In genomic region chr2:171598713-171599319, GRCh38 we compare ENCODE assay signal across 8 cellular contexts.
DNase-seq lines count a peak whose midpoint lies in the region; ATAC-seq and TF ChIP-seq lines count a peak whose summit lies in the region.

No MANE protein-coding gene starts in this region.

- no peaks in the 10 kb centered on the region for H3K9me3 ChIP-seq in SK-N-SH

- H3K27ac ChIP-seq in SK-N-SH (ENCODE audit: low read depth in 2 of 2, low read length in 1 of 2): no peak overlapping the region

- H3K4me3 ChIP-seq in SK-N-SH (ENCODE audit: low read depth in 2 of 2, low read length in 1 of 2): 0 out of 4 replicates have a peak overlapping the region, but pooled peaks of 1 of the 2 experiments have one; percentile 16

- 0 out of 4 replicates have a peak, but pooled peaks cover 0 to 5% of the 10 kb centered on the region in 2 experiments for H3K4me1 ChIP-seq in SK-N-SH (ENCODE audit: control insufficient read depth in 1 of 2, insufficient read depth in 2 of 2, low read depth in 1 of 2, low read length in 1 of 2)

- no peak overlapping the region for H3K4me2 ChIP-seq in SK-N-SH

- CTCF ChIA-PET in HEK293T (lab: Yijun Ruan, JAX) (interaction anchor here (0.7 to 1.4 kb wide), 7 partner anchors 11 to 574 kb away, joined by 3 to 9 read pairs (median 3); partner anchors contain the start of genes DCAF17 and METTL8), SK-N-SH (lab: Yijun Ruan, JAX) (interaction anchor here (0.6 to 2.3 kb wide), 37 partner anchors 9 to 1110 kb away, joined by 3 to 20 read pairs (median 4); partner anchors contain the start of gene DLX2)

- no peak for TF ChIP-seq EP300 in SK-N-SH (IDR thresholded peaks at IDR 0.05; ENCODE audit: borderline replicate concordance in 1 of 2, low read depth in 1 of 2, low read length in 1 of 2)

- H3K27me3 Mint-ChIP-seq in brain: peaks cover 10% of the 10 kb centered on the region

- H3K4me1 Mint-ChIP-seq in brain: no peaks in the 10 kb centered on the region

- intact Hi-C loops in Right ventricle myocardium inferior (cut with DNase I) (no loop called here), cardiac septum (cut with DNase I) (loop anchor here (10.0 kb wide), 2 partner anchors 506 to 866 kb away; partner anchors contain the start of gene DLX2)

- TF ChIP-seq CTCF in SK-N-SH (IDR thresholded peaks at IDR 0.05) (peak; percentile 83), brain (conservative IDR thresholded peaks at IDR 0.05) (peak; percentile 68 to 82)

- H3K9me3 Mint-ChIP-seq in brain: peaks cover 0 to 11% (median 3%) of the 10 kb centered on the region in 5 experiments

- WGBS in SK-N-SH (ENCODE audit: low lambda C conversion rate): 16% methylated on average over 7 of the region's 7 CpGs

- H3F3A ChIP-seq in SK-N-SH (replicated peaks; ENCODE audit: insufficient read depth): no peaks in the 10 kb centered on the region

- peak; percentile 78 for TF ChIP-seq RAD21 in SK-N-SH (IDR thresholded peaks at IDR 0.05; ENCODE audit: low read length)

- peak overlapping the region in 2 of 5 experiments; percentile 33 to 42 for H3K4me3 Mint-ChIP-seq in brain

- H3K79me2 ChIP-seq in SK-N-SH (ENCODE audit: insufficient read depth): no peaks in the 10 kb centered on the region

- H3K36me3 Mint-ChIP-seq in brain: no peaks in the 10 kb centered on the region

- POLR2A ChIA-PET in HEK293T (lab: Yijun Ruan, JAX): interaction anchor here (0.6 kb wide), 1 partner anchor 89 kb away, joined by 3 read pairs; no protein-coding TSS in a partner anchor
- POLR2A ChIA-PET in SK-N-SH (lab: Yijun Ruan, JAX): no interaction called here

- H3K36me3 ChIP-seq in SK-N-SH (replicated peaks in 1 of 2; ENCODE audit: control insufficient read depth in 1 of 2, insufficient read depth in 2 of 2, low read length in 1 of 2): no peaks in the 10 kb centered on the region

- no peaks in the 10 kb centered on the region for H3K9me2 ChIP-seq in SK-N-SH

- H4K20me1 ChIP-seq in SK-N-SH (ENCODE audit: insufficient read depth): no peaks in the 10 kb centered on the region

- DNase-seq in Right ventricle myocardium inferior (ENCODE audit: missing footprints): no peak
- no peak for DNase-seq in cardiac septum (ENCODE audit: low spot score)
- DNase-seq in HEK293T (ENCODE audit: extremely low spot score): peak; percentile 80
- peak; percentile 81 for DNase-seq in NAMALWA (ENCODE audit: low spot score)
- peak; percentile 74 for DNase-seq in SK-N-SH
- peak; percentile 85 for DNase-seq in iPS-NIHi11 (ENCODE audit: low spot score)
- peak; percentile 36 for DNase-seq in stimulated activated CD4-positive, alpha-beta T cell treated with anti-CD3 and anti-CD28 coated beads, Interleukin-15, amount 100 ng/mL, for 48 hours (ENCODE audit: low read depth in 2 of 2)

- H3K9ac ChIP-seq in SK-N-SH: no peak overlapping the region

- no peak overlapping the region for H3K27ac Mint-ChIP-seq in brain

- no peaks in the 10 kb centered on the region; the same call in 1 of the 2 replicates for H3K27me3 ChIP-seq in SK-N-SH (ENCODE audit: insufficient read depth)

- H2AFZ ChIP-seq in SK-N-SH (ENCODE audit: low read depth): peak overlapping the region; percentile 44

- ATAC-seq in Right ventricle myocardium inferior: peak; percentile 64

TF ChIP-seq in HEK293T, 16 proteins besides CTCF, POLR2A, EP300 and RAD21:
- TF ChIP-seq NFRKB (IDR thresholded peaks at IDR 0.05) (no peak), ARNT (IDR thresholded peaks at IDR 0.05) (no peak), FOXM1 (IDR thresholded peaks at IDR 0.05; ENCODE audit: borderline replicate concordance) (no peak), FOXA1 (IDR thresholded peaks at IDR 0.05) (no peak), L3MBTL2 (conservative IDR thresholded peaks at IDR 0.05) (no peak), LEF1 (IDR thresholded peaks at IDR 0.05; ENCODE audit: borderline replicate concordance) (no peak), TARDBP (IDR thresholded peaks at IDR 0.05) (no peak), ZNF384 (IDR thresholded peaks at IDR 0.05) (no peak), FOXK2 (IDR thresholded peaks at IDR 0.05) (no peak), CTBP1 (IDR thresholded peaks at IDR 0.05; ENCODE audit: borderline replicate concordance) (no peak), ELF4 (IDR thresholded peaks at IDR 0.05) (no peak), BHLHE40 (IDR thresholded peaks at IDR 0.05; ENCODE audit: borderline replicate concordance) (no peak), SP1 (IDR thresholded peaks at IDR 0.05) (no peak), HDGF (IDR thresholded peaks at IDR 0.05; ENCODE audit: borderline replicate concordance) (no peak), SUZ12 (IDR thresholded peaks at IDR 0.05) (no peak)
- TF ChIP-seq, protein P1, sequence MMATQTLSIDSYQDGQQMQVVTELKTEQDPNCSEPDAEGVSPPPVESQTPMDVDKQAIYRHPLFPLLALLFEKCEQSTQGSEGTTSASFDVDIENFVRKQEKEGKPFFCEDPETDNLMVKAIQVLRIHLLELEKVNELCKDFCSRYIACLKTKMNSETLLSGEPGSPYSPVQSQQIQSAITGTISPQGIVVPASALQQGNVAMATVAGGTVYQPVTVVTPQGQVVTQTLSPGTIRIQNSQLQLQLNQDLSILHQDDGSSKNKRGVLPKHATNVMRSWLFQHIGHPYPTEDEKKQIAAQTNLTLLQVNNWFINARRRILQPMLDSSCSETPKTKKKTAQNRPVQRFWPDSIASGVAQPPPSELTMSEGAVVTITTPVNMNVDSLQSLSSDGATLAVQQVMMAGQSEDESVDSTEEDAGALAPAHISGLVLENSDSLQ (IDR thresholded peaks at IDR 0.05): no peak

TF ChIP-seq in SK-N-SH, 30 proteins besides CTCF, POLR2A, EP300 and RAD21:
- no peak for TF ChIP-seq EZH2phosphoT487 (IDR thresholded peaks at IDR 0.05; ENCODE audit: borderline replicate concordance, low read depth)
- TF ChIP-seq TAF1 (IDR thresholded peaks at IDR 0.05; ENCODE audit: borderline replicate concordance, low read depth, low read length): no peak
- TF ChIP-seq, protein P2, sequence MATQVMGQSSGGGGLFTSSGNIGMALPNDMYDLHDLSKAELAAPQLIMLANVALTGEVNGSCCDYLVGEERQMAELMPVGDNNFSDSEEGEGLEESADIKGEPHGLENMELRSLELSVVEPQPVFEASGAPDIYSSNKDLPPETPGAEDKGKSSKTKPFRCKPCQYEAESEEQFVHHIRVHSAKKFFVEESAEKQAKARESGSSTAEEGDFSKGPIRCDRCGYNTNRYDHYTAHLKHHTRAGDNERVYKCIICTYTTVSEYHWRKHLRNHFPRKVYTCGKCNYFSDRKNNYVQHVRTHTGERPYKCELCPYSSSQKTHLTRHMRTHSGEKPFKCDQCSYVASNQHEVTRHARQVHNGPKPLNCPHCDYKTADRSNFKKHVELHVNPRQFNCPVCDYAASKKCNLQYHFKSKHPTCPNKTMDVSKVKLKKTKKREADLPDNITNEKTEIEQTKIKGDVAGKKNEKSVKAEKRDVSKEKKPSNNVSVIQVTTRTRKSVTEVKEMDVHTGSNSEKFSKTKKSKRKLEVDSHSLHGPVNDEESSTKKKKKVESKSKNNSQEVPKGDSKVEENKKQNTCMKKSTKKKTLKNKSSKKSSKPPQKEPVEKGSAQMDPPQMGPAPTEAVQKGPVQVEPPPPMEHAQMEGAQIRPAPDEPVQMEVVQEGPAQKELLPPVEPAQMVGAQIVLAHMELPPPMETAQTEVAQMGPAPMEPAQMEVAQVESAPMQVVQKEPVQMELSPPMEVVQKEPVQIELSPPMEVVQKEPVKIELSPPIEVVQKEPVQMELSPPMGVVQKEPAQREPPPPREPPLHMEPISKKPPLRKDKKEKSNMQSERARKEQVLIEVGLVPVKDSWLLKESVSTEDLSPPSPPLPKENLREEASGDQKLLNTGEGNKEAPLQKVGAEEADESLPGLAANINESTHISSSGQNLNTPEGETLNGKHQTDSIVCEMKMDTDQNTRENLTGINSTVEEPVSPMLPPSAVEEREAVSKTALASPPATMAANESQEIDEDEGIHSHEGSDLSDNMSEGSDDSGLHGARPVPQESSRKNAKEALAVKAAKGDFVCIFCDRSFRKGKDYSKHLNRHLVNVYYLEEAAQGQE (IDR thresholded peaks at IDR 0.05; ENCODE audit: low read depth, low read length): no peak
- no peak for TF ChIP-seq NRF1 (IDR thresholded peaks at IDR 0.05; ENCODE audit: low read depth, low read length)
- TF ChIP-seq NFIC (IDR thresholded peaks at IDR 0.05; ENCODE audit: borderline replicate concordance): no peak
- TF ChIP-seq FOXJ3 (CRISPR knock-in tag; IDR thresholded peaks at IDR 0.05): no peak
- no peak for TF ChIP-seq TCF12 (IDR thresholded peaks at IDR 0.05)
- TF ChIP-seq TEAD4 (IDR thresholded peaks at IDR 0.05; ENCODE audit: borderline replicate concordance, insufficient read depth): no peak
- no peak for TF ChIP-seq JUND (IDR thresholded peaks at IDR 0.05)
- peak; percentile 64 for TF ChIP-seq SMC3 (IDR thresholded peaks at IDR 0.05; ENCODE audit: low read depth, low read length)
- peak; percentile 43; the same call in 1 of the 2 replicates for TF ChIP-seq MXI1 (IDR thresholded peaks at IDR 0.05; ENCODE audit: low read depth, low read length)
- TF ChIP-seq GATA2 (CRISPR knock-in tag; IDR thresholded peaks at IDR 0.05): no peak
- no peak for TF ChIP-seq RFX5 (IDR thresholded peaks at IDR 0.05; ENCODE audit: low read length)
- TF ChIP-seq YY1 (IDR thresholded peaks at IDR 0.05; ENCODE audit: low read depth): no peak
- TF ChIP-seq MEF2A (IDR thresholded peaks at IDR 0.05; ENCODE audit: borderline replicate concordance, low read depth): no peak
- TF ChIP-seq, protein P3, sequence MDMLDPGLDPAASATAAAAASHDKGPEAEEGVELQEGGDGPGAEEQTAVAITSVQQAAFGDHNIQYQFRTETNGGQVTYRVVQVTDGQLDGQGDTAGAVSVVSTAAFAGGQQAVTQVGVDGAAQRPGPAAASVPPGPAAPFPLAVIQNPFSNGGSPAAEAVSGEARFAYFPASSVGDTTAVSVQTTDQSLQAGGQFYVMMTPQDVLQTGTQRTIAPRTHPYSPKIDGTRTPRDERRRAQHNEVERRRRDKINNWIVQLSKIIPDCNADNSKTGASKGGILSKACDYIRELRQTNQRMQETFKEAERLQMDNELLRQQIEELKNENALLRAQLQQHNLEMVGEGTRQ (IDR thresholded peaks at IDR 0.05; ENCODE audit: borderline replicate concordance, low read depth, low read length): no peak
TF ChIP-seq in SK-N-SH: peak in this region for 2.

Comparison
In these comparisons a context has a peak if more than half of its experiments do, and no peak if none do; other contexts are left out.
1. DNase-seq: peak in HEK293T (single experiment), NAMALWA (single experiment), SK-N-SH (single experiment), iPS-NIHi11 (single experiment) and stimulated activated CD4-positive, alpha-beta T cell treated with anti-CD3 and anti-CD28 coated beads, Interleukin-15, amount 100 ng/mL, for 48 hours (2 of 2); none in Right ventricle myocardium inferior (single experiment) and cardiac septum (single experiment).